In the genomic region with DNA sequence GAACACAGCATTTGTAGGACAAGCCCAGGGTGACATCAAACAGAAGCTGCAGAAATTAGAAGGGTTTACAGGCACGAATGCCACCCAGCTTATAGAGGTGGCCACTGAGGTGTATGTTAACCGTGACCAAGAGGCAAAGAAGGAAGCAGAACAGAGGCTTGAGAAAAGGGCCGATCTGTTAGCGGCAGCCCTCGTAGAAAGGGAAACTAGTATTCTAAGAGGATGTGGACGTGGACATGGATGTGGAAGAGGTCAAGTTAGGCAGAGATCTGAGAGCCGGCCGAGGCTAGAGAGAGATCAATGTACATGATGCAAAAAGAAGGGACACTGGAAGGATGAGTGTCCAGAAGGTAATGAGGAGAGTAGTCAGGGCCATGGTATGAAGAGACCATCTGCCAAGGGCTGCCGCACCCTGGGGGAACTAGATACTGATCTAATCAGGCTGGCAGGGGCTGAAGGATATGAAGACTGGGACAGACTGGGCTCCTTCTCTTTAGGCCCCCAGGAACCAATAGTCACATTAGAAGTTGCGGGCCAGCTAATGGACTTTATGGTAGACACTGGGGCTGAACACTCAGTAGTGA, we compare ENCODE assay signal across 24 cellular contexts. TPM values are rescaled to one million over a fixed set of nuclear protein-coding genes. Genes with fewer than 3 reads are reported as not detected.
A peak's percentile ranks its signal among the peaks of the same experiment; 100 is the strongest.
DNase-seq lines count a peak whose midpoint lies in the region; ATAC-seq and TF ChIP-seq lines count a peak whose summit lies in the region.
"Had no signal": no experiment of that assay in that cellular context is flagged by ENCODE, and none has a peak within 500 bp of the region (broad histone marks: within the 10 kb centered on the region; RNA-seq: fewer than 3 reads in every experiment).

No MANE protein-coding gene starts in this region.

- H3K9ac ChIP-seq in neural progenitor cell (no peak overlapping the region), colonic mucosa (ENCODE audit: low read depth in 2 of 2, low read length in 2 of 2) (no peak overlapping the region)
- H3K9ac ChIP-seq: BLaER1, GM23248, KMS-11 had no signal

- no peaks in the 10 kb centered on the region for H3K9me3 Mint-ChIP-seq in dendritic cell treated with granulocyte-macrophage colony-stimulating factor and Interleukin-4, amounts not matched to agents 40 ng/mL and 50 ng/mL, for 4 days
- H3K9me3 Mint-ChIP-seq in neural progenitor cell: peaks cover 5% of the 10 kb centered on the region
- H3K9me3 Mint-ChIP-seq in activated CD8-positive, alpha-beta T cell treated with anti-CD3 and anti-CD28 coated beads for 36 hours: no peaks in the 10 kb centered on the region

- no peaks in the 10 kb centered on the region for H3K36me3 ChIP-seq in neural progenitor cell
- H3K36me3 ChIP-seq in heart right ventricle: no peaks in the 10 kb centered on the region
- H3K36me3 ChIP-seq in colonic mucosa: no peaks in the 10 kb centered on the region
- H3K36me3 ChIP-seq: BLaER1, Peyer's patch, SJCRH30 had no signal

- DNase-seq in MV-4-11 (lab: John Stamatoyannopoulos, UW) (peak; percentile 33), neural progenitor cell (ENCODE audit: low spot score) (no peak), heart right ventricle (no peak), T-helper 2 cell (no peak), colonic mucosa (no peak)
- no peak for DNase-seq in activated CD8-positive, alpha-beta T cell treated with anti-CD3 and anti-CD28 coated beads for 36 hours
- DNase-seq: CD4-positive, alpha-beta memory T cell; COR-L47; GM23248; H9; MM.1S; NCI-H1048; NCI-H1417; NCI-H1694; NCI-H2029 treated with DMSO at 0.1 percent for 48 hours; NCI-H526 treated with DMSO at 0.1 percent for 48 hours; OCI-M1; Peyer's patch; SJCRH30 had no signal

- H3F3A ChIP-seq in neural progenitor cell (ENCODE audit: low read depth): no peaks in the 10 kb centered on the region

- intact Hi-C loops in dendritic cell treated with granulocyte-macrophage colony-stimulating factor and Interleukin-4, amounts not matched to agents 40 ng/mL and 50 ng/mL, for 4 days (cut with micrococcal nuclease): no loop called here
- intact Hi-C loops in heart right ventricle (cut with DNase I): no loop called here
- intact Hi-C loops in colonic mucosa (cut with DNase I): no loop called here
- intact Hi-C loops in activated CD8-positive, alpha-beta T cell treated with anti-CD3 and anti-CD28 coated beads for 36 hours (cut with micrococcal nuclease): no loop called here

- no peaks in the 10 kb centered on the region for H4K20me1 ChIP-seq in neural progenitor cell (ENCODE audit: low read depth)
- H4K20me1 ChIP-seq: BLaER1 had no signal

- H3K27me3 Mint-ChIP-seq in dendritic cell treated with granulocyte-macrophage colony-stimulating factor and Interleukin-4, amounts not matched to agents 40 ng/mL and 50 ng/mL, for 4 days: no peaks in the 10 kb centered on the region
- H3K27me3 Mint-ChIP-seq in neural progenitor cell (ENCODE audit: insufficient read depth, low read depth): peaks cover 4% of the 10 kb centered on the region
- no peaks in the 10 kb centered on the region for H3K27me3 Mint-ChIP-seq in activated CD8-positive, alpha-beta T cell treated with anti-CD3 and anti-CD28 coated beads for 36 hours
- H3K27me3 Mint-ChIP-seq: IgD-negative memory B cell had no signal

- H3K27ac ChIP-seq in neural progenitor cell: no peak overlapping the region
- peak overlapping the region in 1 of 10 donors; percentile 8 for H3K27ac ChIP-seq in heart right ventricle
- H3K27ac ChIP-seq in colonic mucosa: no peak overlapping the region
- H3K27ac ChIP-seq: BLaER1, GM23248, KMS-11, Peyer's patch, SJCRH30 had no signal

- no peak overlapping the region for H2AFZ ChIP-seq in neural progenitor cell (replicated peaks)
- H2AFZ ChIP-seq: GM23248 had no signal

- H3K4me3 Mint-ChIP-seq in dendritic cell treated with granulocyte-macrophage colony-stimulating factor and Interleukin-4, amounts not matched to agents 40 ng/mL and 50 ng/mL, for 4 days: peak overlapping the region; percentile 20
- no peak overlapping the region for H3K4me3 Mint-ChIP-seq in neural progenitor cell
- H3K4me3 Mint-ChIP-seq in activated CD8-positive, alpha-beta T cell treated with anti-CD3 and anti-CD28 coated beads for 36 hours: no peak overlapping the region
- H3K4me3 Mint-ChIP-seq: CD4-positive, alpha-beta memory T cell; H9; IgD-negative memory B cell had no signal

- no peaks in the 10 kb centered on the region for H3K4me1 ChIP-seq in neural progenitor cell
- peaks cover 0 to 16% (median 0%) of the 10 kb centered on the region in 9 donors for H3K4me1 ChIP-seq in heart right ventricle
- H3K4me1 ChIP-seq in colonic mucosa: no peaks in the 10 kb centered on the region
- H3K4me1 ChIP-seq: BLaER1, Peyer's patch, SJCRH30 had no signal

- peaks cover 30% of the 10 kb centered on the region for H3K4me1 Mint-ChIP-seq in dendritic cell treated with granulocyte-macrophage colony-stimulating factor and Interleukin-4, amounts not matched to agents 40 ng/mL and 50 ng/mL, for 4 days (ENCODE audit: low read depth)
- no peaks in the 10 kb centered on the region for H3K4me1 Mint-ChIP-seq in neural progenitor cell
- no peaks in the 10 kb centered on the region for H3K4me1 Mint-ChIP-seq in activated CD8-positive, alpha-beta T cell treated with anti-CD3 and anti-CD28 coated beads for 36 hours (ENCODE audit: low read depth)
- H3K4me1 Mint-ChIP-seq: CD4-positive, alpha-beta memory T cell; H9 had no signal

- H3K79me2 ChIP-seq in neural progenitor cell (ENCODE audit: low read depth): no peaks in the 10 kb centered on the region

- H3K9me3 ChIP-seq in neural progenitor cell (ENCODE audit: low read depth) (no peaks in the 10 kb centered on the region), heart right ventricle (peaks cover 0 to 8% (median 0%) of the 10 kb centered on the region in 11 donors), colonic mucosa (no peaks in the 10 kb centered on the region)
- H3K9me3 ChIP-seq: Peyer's patch, SJCRH30 had no signal

- 81 to 89% methylated on average over 10 of the region's 10 CpGs for WGBS in heart right ventricle, 2 donors

- no peak overlapping the region for H3K4me3 ChIP-seq in neural progenitor cell
- H3K4me3 ChIP-seq in heart right ventricle: no peak overlapping the region
- H3K4me3 ChIP-seq in colonic mucosa: no peak overlapping the region
- H3K4me3 ChIP-seq: BLaER1, GM23248, Peyer's patch, SJCRH30 had no signal

- H3K4me2 ChIP-seq in neural progenitor cell: no peak overlapping the region
- H3K4me2 ChIP-seq: BLaER1, KMS-11 had no signal

- POLR2A ChIA-PET in activated CD8-positive, alpha-beta T cell treated with anti-CD3 and anti-CD28 coated beads for 36 hours (lab: Charles Lee): no interaction called here

- H3K36me3 Mint-ChIP-seq in dendritic cell treated with granulocyte-macrophage colony-stimulating factor and Interleukin-4, amounts not matched to agents 40 ng/mL and 50 ng/mL, for 4 days (ENCODE audit: low read depth): no peaks in the 10 kb centered on the region
- H3K36me3 Mint-ChIP-seq in neural progenitor cell: no peaks in the 10 kb centered on the region
- H3K36me3 Mint-ChIP-seq in activated CD8-positive, alpha-beta T cell treated with anti-CD3 and anti-CD28 coated beads for 36 hours (ENCODE audit: low read depth): no peaks in the 10 kb centered on the region
- H3K36me3 Mint-ChIP-seq: CD4-positive, alpha-beta memory T cell; IgD-negative memory B cell had no signal

- H3K27ac Mint-ChIP-seq in dendritic cell treated with granulocyte-macrophage colony-stimulating factor and Interleukin-4, amounts not matched to agents 40 ng/mL and 50 ng/mL, for 4 days: peak overlapping the region; percentile 60
- peak overlapping the region; percentile 15 for H3K27ac Mint-ChIP-seq in neural progenitor cell
- H3K27ac Mint-ChIP-seq in activated CD8-positive, alpha-beta T cell treated with anti-CD3 and anti-CD28 coated beads for 36 hours: no peak overlapping the region
- H3K27ac Mint-ChIP-seq: CD4-positive, alpha-beta memory T cell; IgD-negative memory B cell had no signal

- CTCF ChIA-PET in activated CD8-positive, alpha-beta T cell treated with anti-CD3 and anti-CD28 coated beads for 36 hours (lab: Charles Lee): no interaction called here

- no peak for ATAC-seq in heart right ventricle
- ATAC-seq in activated CD8-positive, alpha-beta T cell treated with anti-CD3 and anti-CD28 coated beads for 36 hours: no peak
- ATAC-seq: SK-N-SH treated with all-trans-retinoic acid at 6 μM for 48 hours had no signal

- no peaks in the 10 kb centered on the region for H3K27me3 ChIP-seq in neural progenitor cell
- H3K27me3 ChIP-seq in heart right ventricle: no peaks in the 10 kb centered on the region
- H3K27me3 ChIP-seq in colonic mucosa: no peaks in the 10 kb centered on the region
- H3K27me3 ChIP-seq: BLaER1, Peyer's patch, SJCRH30 had no signal

- TF ChIP-seq CTCF in neural progenitor cell (IDR thresholded peaks at IDR 0.05): no peak
- no peak for TF ChIP-seq CTCF in heart right ventricle (IDR thresholded peaks at IDR 0.05)
- TF ChIP-seq CTCF in colonic mucosa (IDR thresholded peaks at IDR 0.05): no peak
- no peak for TF ChIP-seq CTCF in activated CD8-positive, alpha-beta T cell treated with anti-CD3 and anti-CD28 coated beads for 36 hours (IDR thresholded peaks at IDR 0.05)

RNA-seq across cellular contexts. Expression of gene LIAS, which starts 27.5 kb away (rescaled TPM):
- total RNA-seq in neural progenitor cell (ENCODE audit: low replicate concordance) (20.5 and 30.5 TPM in 2 replicates), heart right ventricle (10 to 100 TPM; 16.0 to 32.4 (median 27.0) TPM), colonic mucosa (10 to 100 TPM; 21.1 to 28.3 TPM)
- polyA plus RNA-seq in heart right ventricle: 10 to 100 TPM; 12.7 to 17.0 TPM
- total RNA-seq in activated CD8-positive, alpha-beta T cell treated with anti-CD3 and anti-CD28 coated beads for 36 hours: 10 to 100 TPM; 35.8 to 42.5 TPM

RNA-seq across cellular contexts. Expression of gene RPL9, which starts 27.6 kb away (rescaled TPM):
- total RNA-seq in neural progenitor cell (ENCODE audit: low replicate concordance) (4,656 and 6,671 TPM in 2 replicates), heart right ventricle (1,000 to 10,000 TPM in 1 of 10 donors, 100 to 1,000 TPM in 9; 546 to 1,064 (median 776) TPM), colonic mucosa (1,000 to 10,000 TPM; 1,123 to 1,383 TPM)
- polyA plus RNA-seq in heart right ventricle: 1,000 to 10,000 TPM; 1,329 to 1,826 TPM
- total RNA-seq in activated CD8-positive, alpha-beta T cell treated with anti-CD3 and anti-CD28 coated beads for 36 hours: 1,000 to 10,000 TPM; 2,605 to 2,684 TPM

RNA-seq across cellular contexts. Expression of gene UGDH, which starts 40.9 kb away (rescaled TPM):
- 128 and 157 TPM in 2 replicates for total RNA-seq in neural progenitor cell (ENCODE audit: low replicate concordance)
- total RNA-seq in heart right ventricle: 10 to 100 TPM; 10.8 to 27.3 (median 12.5) TPM
- polyA plus RNA-seq in heart right ventricle: 1 to 10 TPM; 3.1 to 6.1 TPM
- total RNA-seq in colonic mucosa: 100 to 1,000 TPM; 265 to 328 TPM
- total RNA-seq in activated CD8-positive, alpha-beta T cell treated with anti-CD3 and anti-CD28 coated beads for 36 hours: 10 to 100 TPM; 14.6 to 16.7 TPM
